In genomic region chr12:124457287-124458219, GRCh38 we compare ENCODE assay signal across 8 cellular contexts.
DNase-seq lines count a peak whose midpoint lies in the region; ATAC-seq and TF ChIP-seq lines count a peak whose summit lies in the region.

No MANE protein-coding gene starts in this region.

- H3K9me2 ChIP-seq in MM.1S (replicated peaks; ENCODE audit: insufficient read depth, low read length), result no peaks in the 10 kb centered on the region

- peak overlapping the region; percentile 73 for H3K4me2 ChIP-seq in MM.1S (ENCODE audit: low read depth, low read length)

- no peak for TF ChIP-seq POLR2A in prostate gland (IDR thresholded peaks at IDR 0.05)

- no peak for TF ChIP-seq CTCF in MM.1S (IDR thresholded peaks at IDR 0.05; ENCODE audit: low read length)
- no peak for TF ChIP-seq CTCF in fibroblast of the aortic adventitia (IDR thresholded peaks at IDR 0.05; ENCODE audit: insufficient read depth, low read length)
- TF ChIP-seq CTCF in prostate gland (IDR thresholded peaks at IDR 0.05), result no peak

- H3K27ac ChIP-seq in MM.1S (ENCODE audit: low read length) (peak overlapping the region; percentile 87), prostate gland (peak overlapping the region; percentile 61 to 73)

- H3K9me3 ChIP-seq in MM.1S (replicated peaks; ENCODE audit: insufficient read depth, low read length) (no peaks in the 10 kb centered on the region), prostate gland (no peaks in the 10 kb centered on the region)

- peaks cover 25% of the 10 kb centered on the region for H3K4me1 ChIP-seq in MM.1S (ENCODE audit: low read length)
- H3K4me1 ChIP-seq in prostate gland (replicated peaks), result peaks cover 16% of the 10 kb centered on the region

- H3F3A ChIP-seq in MM.1S (ENCODE audit: insufficient read depth, low read length), result peaks cover 13% of the 10 kb centered on the region

- H4K20me1 ChIP-seq in MM.1S (ENCODE audit: insufficient read depth, low read length), result no peaks in the 10 kb centered on the region

- no peak overlapping the region for H2AFZ ChIP-seq in MM.1S (ENCODE audit: low read length)

- ATAC-seq in GM19023 (IDR thresholded peaks at IDR 0.05; ENCODE audit: unreplicated experiment), result peak; percentile 30

- no peaks in the 10 kb centered on the region for H3K27me3 ChIP-seq in MM.1S (replicated peaks; ENCODE audit: insufficient read depth, low read length)
- no peaks in the 10 kb centered on the region for H3K27me3 ChIP-seq in prostate gland (replicated peaks; ENCODE audit: insufficient read depth)

- WGBS in prostate gland, result 35% methylated on average over 37 of the region's 37 CpGs

- H3K4me3 ChIP-seq in MM.1S (ENCODE audit: low read length) (peak overlapping the region; percentile 57), fibroblast of the aortic adventitia (ENCODE audit: low read depth, low read length) (peak overlapping the region; percentile 28), prostate gland (peak overlapping the region in 1 of 2 donors; percentile 6)

- H3K9ac ChIP-seq in MM.1S (ENCODE audit: low read length), result peak overlapping the region; percentile 57

- H3K36me3 ChIP-seq in MM.1S (replicated peaks; ENCODE audit: insufficient read depth, low read length) (no peaks in the 10 kb centered on the region), prostate gland (no peaks in the 10 kb centered on the region)

- intact Hi-C loops in prostate gland (cut with DNase I), result loop anchor here (5.0 kb wide), 2 partner anchors 40 to 105 kb away; no protein-coding TSS in a partner anchor

- DNase-seq in MM.1S (peak; percentile 40), fibroblast of the aortic adventitia (ENCODE audit: low read depth) (peak; percentile 65), prostate gland (ENCODE audit: low spot score) (peak; percentile 46), NCI-H2029 (lab: John Stamatoyannopoulos, UW) (no peak), kidney tubule cell (ENCODE audit: low spot score) (no peak), NCI-H128 (lab: John Stamatoyannopoulos, UW; ENCODE audit: unreplicated experiment) (no peak)
- DNase-seq in activated T-cell treated with anti-CD3 and anti-CD28 coated beads, Interleukin-2, amount 50 U/mL, for 1 hour, result peak; percentile 60

- peaks cover 37% of the 10 kb centered on the region for H3K79me2 ChIP-seq in MM.1S (ENCODE audit: low read length)

Comparison
In these comparisons a context has a peak if more than half of its experiments do, and no peak if none do; other contexts are left out.
1. DNase-seq: peak in MM.1S (single experiment), activated T-cell treated with anti-CD3 and anti-CD28 coated beads, Interleukin-2, amount 50 U/mL, for 1 hour (single experiment), fibroblast of the aortic adventitia (single experiment) and prostate gland (single experiment); none in NCI-H2029 (single experiment), kidney tubule cell (single experiment) and NCI-H128 (single experiment).